10 cellular contexts compared by ENCODE assay signal in the genomic region with DNA sequence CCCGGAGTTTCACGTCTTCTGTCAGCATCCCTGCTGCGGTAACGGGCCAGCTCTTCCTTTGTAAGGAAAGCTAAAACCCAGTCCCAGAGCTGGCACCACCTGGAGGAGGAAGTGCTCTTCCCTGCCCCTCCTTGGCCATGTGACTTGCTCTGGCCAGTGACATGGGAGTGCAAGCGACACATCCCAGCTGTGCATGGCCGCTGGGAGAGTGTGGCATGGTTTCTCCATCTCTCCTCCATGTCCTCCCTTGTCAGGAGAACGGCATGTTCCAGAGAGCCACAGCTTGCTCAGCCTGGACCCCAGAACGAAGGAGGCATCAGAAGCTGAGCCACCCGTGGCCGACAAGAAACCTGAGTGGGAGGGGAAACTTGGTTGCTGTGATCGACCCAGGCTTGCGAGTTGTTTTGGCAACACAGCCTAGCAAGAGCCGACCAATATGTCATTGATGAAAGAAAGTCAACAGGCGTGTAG. TPM values are rescaled to one million over a fixed set of nuclear protein-coding genes. Genes with fewer than 3 reads are reported as not detected.
DNase-seq lines count a peak whose midpoint lies in the region; ATAC-seq, FAIRE-seq and TF ChIP-seq lines count a peak whose summit lies in the region.
"Had no signal": no experiment of that assay in that cellular context is flagged by ENCODE, and none has a peak within 500 bp of the region (broad histone marks: within the 10 kb centered on the region; RNA-seq: fewer than 3 reads in every experiment).

No MANE protein-coding gene starts in this region.

- H3K9me3 ChIP-seq in Loucy (ENCODE audit: insufficient read depth, low read depth, low read length): no peaks in the 10 kb centered on the region
- no peaks in the 10 kb centered on the region for H3K9me3 ChIP-seq in naive thymus-derived CD4-positive, alpha-beta T cell (ENCODE audit: control insufficient read depth in 2 of 3, low read length in 3 of 3)

- peak overlapping the region; percentile 81 to 96 (median 92) for H3K4me3 Mint-ChIP-seq in naive thymus-derived CD4-positive, alpha-beta T cell

- H3F3A ChIP-seq in Loucy (ENCODE audit: low read depth): no peaks in the 10 kb centered on the region

- no peak overlapping the region for H3K4me3 ChIP-seq in Loucy (ENCODE audit: low read length, poor library complexity, severe bottlenecking)
- no peak overlapping the region for H3K4me3 ChIP-seq in naive thymus-derived CD4-positive, alpha-beta T cell (ENCODE audit: low read length)

- no peak for FAIRE-seq in GM19239 (lab: Jason Lieb, UNC)

- POLR2A ChIA-PET in naive thymus-derived CD4-positive, alpha-beta T cell (lab: Charles Lee): interaction anchor here (0.6 to 12.2 kb wide), 12 partner anchors 11 to 389 kb away, joined by 3 to 253 read pairs (median 12); partner anchors contain the start of genes FAAP20, PANK4 and TNFRSF14

- H3K27ac Mint-ChIP-seq in naive thymus-derived CD4-positive, alpha-beta T cell: peak overlapping the region; percentile 87 to 99 (median 95)

- intact Hi-C loops in naive thymus-derived CD4-positive, alpha-beta T cell (cut with micrococcal nuclease): loop anchor here in 1 of 2 donors (10.0 kb wide), 2 partner anchors 449 to 669 kb away; partner anchors contain the start of genes CALML6 and TMEM52

- no peaks in the 10 kb centered on the region for H3K9me2 ChIP-seq in Loucy (replicated peaks; ENCODE audit: low read depth, low read length)

- H3K27ac ChIP-seq in naive thymus-derived CD4-positive, alpha-beta T cell (ENCODE audit: low read depth, low read length): peak overlapping the region; percentile 87

- peaks cover 3% of the 10 kb centered on the region for H4K20me1 ChIP-seq in Loucy (ENCODE audit: insufficient read depth, low read length, poor library complexity, severe bottlenecking)

- H3K27me3 Mint-ChIP-seq in naive thymus-derived CD4-positive, alpha-beta T cell: no peaks in the 10 kb centered on the region

- peaks cover 30% of the 10 kb centered on the region for H3K4me1 ChIP-seq in Loucy (ENCODE audit: insufficient read depth, low read length, poor library complexity, severe bottlenecking)
- peaks cover 29 to 46% of the 10 kb centered on the region in 2 donors for H3K4me1 ChIP-seq in naive thymus-derived CD4-positive, alpha-beta T cell (ENCODE audit: control insufficient read depth in 2 of 2, insufficient read depth in 2 of 2, low read length in 2 of 2)

- H3K36me3 ChIP-seq in Loucy (ENCODE audit: insufficient read depth, low read length): no peaks in the 10 kb centered on the region
- peaks cover 0 to 5% (median 0%) of the 10 kb centered on the region in 3 experiments for H3K36me3 ChIP-seq in naive thymus-derived CD4-positive, alpha-beta T cell (ENCODE audit: control insufficient read depth in 2 of 3, insufficient read depth in 3 of 3, low read length in 3 of 3)

- H3K27me3 ChIP-seq in Loucy (ENCODE audit: insufficient read depth, low read length, poor library complexity, severe bottlenecking): no peaks in the 10 kb centered on the region
- H3K27me3 ChIP-seq in naive thymus-derived CD4-positive, alpha-beta T cell (ENCODE audit: control insufficient read depth in 2 of 2, insufficient read depth in 2 of 2, low read length in 2 of 2): no peaks in the 10 kb centered on the region

- peaks cover 34 to 67% (median 54%) of the 10 kb centered on the region in 7 donors for H3K4me1 Mint-ChIP-seq in naive thymus-derived CD4-positive, alpha-beta T cell

- DNase-seq in COR-L47 (lab: John Stamatoyannopoulos, UW) (peak; percentile 78), globus pallidus (ENCODE audit: low spot score) (no peak), GM19239 (ENCODE audit: insufficient read length, low spot score) (no peak)
- DNase-seq in activated naive CD4-positive, alpha-beta T cell treated with anti-CD3 and anti-CD28 coated beads, Interleukin-2, amount 50 U/mL, for 16 hours: peak; percentile 34
- peak in 6 of 9 donors; percentile 62 to 80 (median 72) for DNase-seq in naive thymus-derived CD4-positive, alpha-beta T cell
- no peak for DNase-seq in stimulated activated CD4-positive, alpha-beta T cell treated with anti-CD3 and anti-CD28 coated beads, Interleukin-1b, Interleukin-23, amount 100 ng/mL, for 48 hours
- DNase-seq: NCI-H1092 had no signal

- TF ChIP-seq CTCF in Loucy (conservative IDR thresholded peaks at IDR 0.05; ENCODE audit: low read length): no peak

- H3K79me2 ChIP-seq in Loucy (ENCODE audit: insufficient read depth, low read length): peaks cover 7% of the 10 kb centered on the region; the same call in 1 of the 2 replicates

- CTCF ChIA-PET in naive thymus-derived CD4-positive, alpha-beta T cell (lab: Charles Lee): interaction anchor here (1.0 to 2.3 kb wide), 3 partner anchors 28 to 62 kb away, joined by 3 to 28 read pairs (median 3); partner anchors contain the start of gene TNFRSF14

- no peak overlapping the region for H2AFZ ChIP-seq in Loucy (ENCODE audit: low read length)

- no peak overlapping the region for H3K9ac ChIP-seq in Loucy (ENCODE audit: low read depth, low read length, poor library complexity, severe bottlenecking)

- H3K4me2 ChIP-seq in Loucy (ENCODE audit: low read depth, low read length, poor library complexity, severe bottlenecking): peak overlapping the region; percentile 78

- peaks cover 0 to 20% (median 2%) of the 10 kb centered on the region in 5 donors for H3K36me3 Mint-ChIP-seq in naive thymus-derived CD4-positive, alpha-beta T cell

- H3K9me3 Mint-ChIP-seq in naive thymus-derived CD4-positive, alpha-beta T cell: peaks cover 0 to 4% (median 0%) of the 10 kb centered on the region in 11 donors

- peak; percentile 10 for ATAC-seq in naive thymus-derived CD4-positive, alpha-beta T cell
- no peak for ATAC-seq in HG03095 (IDR thresholded peaks at IDR 0.05; ENCODE audit: unreplicated experiment)

RNA-seq across cellular contexts. Expression of gene PRXL2B, which starts 2.7 kb away (rescaled TPM):
- total RNA-seq in naive thymus-derived CD4-positive, alpha-beta T cell: 10 to 100 TPM; 12.3 to 37.0 (median 26.7) TPM
- polyA plus RNA-seq in naive thymus-derived CD4-positive, alpha-beta T cell: 10 to 100 TPM; 15.7 to 26.5 TPM

RNA-seq across cellular contexts. Expression of gene TNFRSF14, which starts 27.7 kb away (rescaled TPM):
- 100 to 1,000 TPM; 182 to 253 (median 204) TPM for total RNA-seq in naive thymus-derived CD4-positive, alpha-beta T cell
- 10 to 100 TPM; 52.5 to 65.1 TPM for polyA plus RNA-seq in naive thymus-derived CD4-positive, alpha-beta T cell

RNA-seq across cellular contexts. Expression of gene MMEL1, which starts 48.9 kb away (rescaled TPM):
- total RNA-seq in naive thymus-derived CD4-positive, alpha-beta T cell: 1 to 10 TPM; 2.0 to 3.7 (median 2.5) TPM
- 10 to 100 TPM; 12.5 to 20.5 TPM for polyA plus RNA-seq in naive thymus-derived CD4-positive, alpha-beta T cell

RNA-seq across cellular contexts. Expression of gene HES5, which starts 53.8 kb away (rescaled TPM):
- not detected for total RNA-seq in naive thymus-derived CD4-positive, alpha-beta T cell
- not detected for polyA plus RNA-seq in naive thymus-derived CD4-positive, alpha-beta T cell
- total RNA-seq: lung microvascular endothelial cell had no signal

RNA-seq across cellular contexts. Expression of gene PANK4, which starts 57.5 kb away (rescaled TPM):
- total RNA-seq in naive thymus-derived CD4-positive, alpha-beta T cell: 10 to 100 TPM; 55.8 to 91.2 (median 72.6) TPM
- polyA plus RNA-seq in naive thymus-derived CD4-positive, alpha-beta T cell: 10 to 100 TPM; 12.7 to 29.9 TPM

Comparison
In these comparisons a context has a peak if more than half of its experiments do, and no peak if none do; other contexts are left out.
1. DNase-seq: peak in COR-L47 (single experiment), activated naive CD4-positive, alpha-beta T cell treated with anti-CD3 and anti-CD28 coated beads, Interleukin-2, amount 50 U/mL, for 16 hours (single experiment) and naive thymus-derived CD4-positive, alpha-beta T cell (6 of 9); none in globus pallidus (single experiment), GM19239 (single experiment) and stimulated activated CD4-positive, alpha-beta T cell treated with anti-CD3 and anti-CD28 coated beads, Interleukin-1b, Interleukin-23, amount 100 ng/mL, for 48 hours (single experiment).